Comparison of ENCODE assay signal across 34 cellular contexts in the genomic region with DNA sequence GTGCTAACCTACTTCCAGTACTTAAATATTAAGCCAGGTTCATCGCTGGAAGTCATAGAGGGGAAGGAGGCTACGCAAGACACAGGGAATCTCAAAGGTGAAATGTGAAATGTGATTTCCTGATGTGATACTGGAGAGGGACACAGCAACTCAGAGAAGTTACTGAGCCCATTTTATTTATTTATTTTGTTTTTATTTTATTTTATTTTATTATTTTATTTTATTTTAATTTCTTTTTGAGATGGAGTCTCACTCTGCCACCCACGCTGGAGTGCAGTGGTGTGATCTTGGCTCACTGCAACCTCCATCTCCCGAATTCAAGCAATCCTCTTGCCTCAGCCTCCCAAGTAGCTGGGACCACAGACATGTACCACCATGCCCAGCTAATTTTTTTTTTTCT. TPM values are rescaled to one million over a fixed set of nuclear protein-coding genes. Genes with fewer than 3 reads are reported as not detected.
"Had no signal": no experiment of that assay in that cellular context is flagged by ENCODE, and none has a peak within 500 bp of the region (broad histone marks: within the 10 kb centered on the region; RNA-seq: fewer than 3 reads in every experiment).

No MANE protein-coding gene starts in this region.

- H3K9ac ChIP-seq: neural progenitor cell, parathyroid adenoma had no signal

- H3K79me2 ChIP-seq: parathyroid adenoma had no signal

- ATAC-seq: natural killer cell; psoas muscle; right cardiac atrium; sciatic nerve; stimulated activated memory B cell treated with anti-CD40 and anti-IgM and Interleukin-4, amounts not matched to agents 10 μg/mL and 1 μg/mL and 100 μg/mL, for 72 hours; stimulated activated naive CD8-positive, alpha-beta T cell treated with anti-CD3 and anti-CD28 coated beads, Interleukin-15, amount 100 ng/mL, for 72 hours; stimulated activated naive CD8-positive, alpha-beta T cell treated with anti-CD3 and anti-CD28 coated beads, Interleukin-15, Interleukin-2, amounts not matched to agents 100 U/mL and 50 U/mL, for 24 hours; upper lobe of right lung had no signal

- H3K9me3 ChIP-seq: ovary, psoas muscle, spleen, suprapubic skin, testis, tibial artery, transverse colon, upper lobe of right lung, uterus had no signal

- DNase-seq: natural killer cell; occipital lobe; ovary; posterior cingulate gyrus; psoas muscle; right cardiac atrium; spleen; stimulated activated CD4-positive, alpha-beta T cell treated with anti-CD3 and anti-CD28 coated beads, Interleukin-12 subunit alpha, Interleukin-12 subunit beta, amount 100 ng/mL, for 4 hours; stimulated activated CD4-positive, alpha-beta T cell treated with anti-CD3 and anti-CD28 coated beads, Interleukin-1b, Interleukin-23, amount 100 ng/mL, for 48 hours; stimulated activated CD4-positive, alpha-beta T cell treated with anti-CD3 and anti-CD28 coated beads, Interleukin-4, amount 100 ng/mL, for 1 hour; stimulated activated CD4-positive, alpha-beta T cell treated with anti-CD3 and anti-CD28 coated beads, Interleukin-4, amount 100 ng/mL, for 4 hours; stimulated activated CD8-positive, alpha-beta memory T cell treated with anti-CD3 and anti-CD28 coated beads, Interleukin-4, amount 100 ng/mL, for 48 hours; stimulated activated naive CD4-positive, alpha-beta T cell; stimulated activated naive CD8-positive, alpha-beta T cell treated with anti-CD3 and anti-CD28 coated beads, Interleukin-15, amount 100 ng/mL, for 72 hours; stimulated activated naive CD8-positive, alpha-beta T cell treated with anti-CD3 and anti-CD28 coated beads, Interleukin-15, Interleukin-2, amounts not matched to agents 100 U/mL and 50 U/mL, for 24 hours; substantia nigra; testis; tibial artery; transverse colon; upper lobe of right lung; uterus had no signal

- H3K27me3 Mint-ChIP-seq: progenitor cell of endocrine pancreas, type B pancreatic cell had no signal

- H3K9me3 Mint-ChIP-seq: natural killer cell; nephron; neural progenitor cell; stimulated activated memory B cell treated with anti-CD40 and anti-IgM and Interleukin-4, amounts not matched to agents 10 μg/mL and 1 μg/mL and 100 μg/mL, for 72 hours; stimulated activated naive CD8-positive, alpha-beta T cell treated with anti-CD3 and anti-CD28 coated beads, Interleukin-15, amount 100 ng/mL, for 72 hours; type B pancreatic cell had no signal

- H3K27ac Mint-ChIP-seq: natural killer cell; nephron; neural progenitor cell; stimulated activated memory B cell treated with anti-CD40 and anti-IgM and Interleukin-4, amounts not matched to agents 10 μg/mL and 1 μg/mL and 100 μg/mL, for 72 hours; stimulated activated naive CD8-positive, alpha-beta T cell treated with anti-CD3 and anti-CD28 coated beads, Interleukin-15, amount 100 ng/mL, for 72 hours; type B pancreatic cell had no signal

- H2AFZ ChIP-seq: neural progenitor cell, parathyroid adenoma had no signal

- H3K27ac ChIP-seq: neural progenitor cell, ovary, parathyroid adenoma, psoas muscle, skin epidermis, spleen, suprapubic skin, testis, tibial artery, transverse colon, upper lobe of right lung, uterus had no signal

- H3K36me3 ChIP-seq: neural progenitor cell, ovary, spleen, suprapubic skin, tibial artery, transverse colon, upper lobe of right lung, uterus had no signal

- H3K4me1 ChIP-seq: neural progenitor cell, parathyroid adenoma, psoas muscle, spleen, suprapubic skin, testis, tibial artery, transverse colon, upper lobe of right lung, uterus had no signal

- H3K4me1 Mint-ChIP-seq: nephron; neural progenitor cell; stimulated activated memory B cell treated with anti-CD40 and anti-IgM and Interleukin-4, amounts not matched to agents 10 μg/mL and 1 μg/mL and 100 μg/mL, for 72 hours had no signal

- H3K36me3 Mint-ChIP-seq: natural killer cell; neural progenitor cell; stimulated activated memory B cell treated with anti-CD40 and anti-IgM and Interleukin-4, amounts not matched to agents 10 μg/mL and 1 μg/mL and 100 μg/mL, for 72 hours; type B pancreatic cell had no signal

- H3K27me3 ChIP-seq: neural progenitor cell, ovary, spleen, testis, transverse colon, upper lobe of right lung, uterus had no signal

- H3K4me3 Mint-ChIP-seq: natural killer cell; nephron; neural progenitor cell; stimulated activated memory B cell treated with anti-CD40 and anti-IgM and Interleukin-4, amounts not matched to agents 10 μg/mL and 1 μg/mL and 100 μg/mL, for 72 hours; stimulated activated naive CD8-positive, alpha-beta T cell treated with anti-CD3 and anti-CD28 coated beads, Interleukin-15, amount 100 ng/mL, for 72 hours; type B pancreatic cell had no signal

- H3K4me3 ChIP-seq: neural progenitor cell, ovary, psoas muscle, skin epidermis, smooth muscle cell, spleen, suprapubic skin, testis, tibial artery, transverse colon, upper lobe of right lung, uterus had no signal

- H3K4me2 ChIP-seq: neural progenitor cell, smooth muscle cell had no signal

RNA-seq across cellular contexts. Expression of gene CLRN2, which starts 19.7 kb away (rescaled TPM):
- total RNA-seq: natural killer cell, occipital lobe, osteoblast, ovary, progenitor cell of endocrine pancreas, psoas muscle, renal cortical epithelial cell, right cardiac atrium, sciatic nerve, smooth muscle cell, spleen, suprapubic skin, testis, transverse colon, upper lobe of right lung, urinary bladder, uterus had no signal
